ENCODE assay signal across 1 cellular context in genomic region chr22:43827926-43828710, GRCh38.
TF ChIP-seq lines count a peak whose summit lies in the region.

No MANE protein-coding gene starts in this region.

TF ChIP-seq in GM23338, 12 proteins besides CTCF, POLR2A, EP300 and RAD21:
- TF ChIP-seq NANOG (IDR thresholded peaks at IDR 0.05; ENCODE audit: borderline replicate concordance) = no peak
- no peak for TF ChIP-seq ZNF331 (CRISPR knock-in tag; IDR thresholded peaks at IDR 0.05; ENCODE audit: low read depth)
- no peak for TF ChIP-seq ZNF462 (CRISPR knock-in tag; IDR thresholded peaks at IDR 0.05)
- no peak for TF ChIP-seq CREB1 (CRISPR knock-in tag; IDR thresholded peaks at IDR 0.05; ENCODE audit: low read depth)
- no peak for TF ChIP-seq ZNF114 (CRISPR knock-in tag; IDR thresholded peaks at IDR 0.05)
- TF ChIP-seq JUNB (IDR thresholded peaks at IDR 0.05; ENCODE audit: unreplicated experiment) = no peak
- TF ChIP-seq EZH2 (IDR thresholded peaks at IDR 0.05; ENCODE audit: low read depth, unreplicated experiment) = no peak
- no peak for TF ChIP-seq EZH2phosphoT487 (IDR thresholded peaks at IDR 0.05; ENCODE audit: unreplicated experiment)
- no peak for TF ChIP-seq POLR2AphosphoS5 (IDR thresholded peaks at IDR 0.05; ENCODE audit: low read depth)
- TF ChIP-seq STAT1 (IDR thresholded peaks at IDR 0.05; ENCODE audit: unreplicated experiment) = no peak
